Comparison of ENCODE assay signal across 12 cellular contexts in the genomic region with DNA sequence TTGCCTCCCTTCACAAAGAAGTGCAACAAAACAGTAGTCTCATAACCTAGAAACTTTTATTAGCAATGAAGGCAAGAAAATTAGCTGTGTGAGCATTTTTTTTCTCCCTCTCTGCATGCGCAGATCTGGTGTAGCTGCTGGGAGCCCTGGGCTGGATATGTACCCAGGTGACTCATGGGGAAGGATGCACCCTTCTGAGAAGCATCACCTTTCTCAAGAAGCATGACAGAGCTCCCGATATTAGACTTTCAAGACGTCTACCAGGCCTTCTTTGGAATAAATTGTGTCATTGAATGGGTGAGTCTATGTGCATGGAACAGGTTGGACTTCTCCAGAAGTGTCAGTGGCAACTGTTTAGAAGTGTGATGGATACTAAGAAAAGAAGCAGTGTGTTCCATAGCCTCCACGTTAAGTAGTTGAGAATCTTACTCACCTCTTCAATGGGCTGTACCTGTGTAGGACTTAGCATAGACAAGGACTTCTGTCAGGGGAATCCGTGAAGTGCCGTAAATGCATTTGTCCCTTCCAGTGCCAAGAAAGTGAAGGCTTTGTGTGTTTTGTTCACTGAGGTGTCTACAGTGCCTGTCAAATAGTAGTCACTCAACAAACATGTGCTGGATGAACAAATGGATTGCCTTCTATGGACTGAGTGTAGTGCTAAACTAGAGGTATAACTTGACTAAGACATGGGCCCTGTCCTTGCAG. TPM values are rescaled to one million over a fixed set of nuclear protein-coding genes. Genes with fewer than 3 reads are reported as not detected.
DNase-seq lines count a peak whose midpoint lies in the region; ATAC-seq lines count a peak whose summit lies in the region.
"Had no signal": no experiment of that assay in that cellular context is flagged by ENCODE, and none has a peak within 500 bp of the region (broad histone marks: within the 10 kb centered on the region; RNA-seq: fewer than 3 reads in every experiment).

No MANE protein-coding gene starts in this region.

- H3K4me3 Mint-ChIP-seq in activated CD8-positive, alpha-beta memory T cell treated with anti-CD3 and anti-CD28 coated beads, Interleukin-2, amount 10 ng/mL, durations not matched to agents 7 days and 5 days = no peak overlapping the region
- peak overlapping the region; percentile 83 for H3K4me3 Mint-ChIP-seq in activated T-helper 17 cell treated with anti-CD3 and anti-CD28 coated beads, Interleukin-2, amount 50 U/mL, for 72 hours
- H3K4me3 Mint-ChIP-seq: neural progenitor cell had no signal

- no peaks in the 10 kb centered on the region for H3K79me2 ChIP-seq in trophoblast cell (ENCODE audit: control insufficient read depth, insufficient read depth, low read length, poor library complexity)

- H3K36me3 Mint-ChIP-seq in activated CD8-positive, alpha-beta memory T cell treated with anti-CD3 and anti-CD28 coated beads, Interleukin-2, amount 10 ng/mL, durations not matched to agents 7 days and 5 days = peaks cover 8% of the 10 kb centered on the region
- no peaks in the 10 kb centered on the region for H3K36me3 Mint-ChIP-seq in activated T-helper 17 cell treated with anti-CD3 and anti-CD28 coated beads, Interleukin-2, amount 50 U/mL, for 72 hours (ENCODE audit: low read depth)
- H3K36me3 Mint-ChIP-seq: neural progenitor cell had no signal

- H3K79me1 ChIP-seq in trophoblast cell (ENCODE audit: low read length) = no peaks in the 10 kb centered on the region

- H3K23ac ChIP-seq in trophoblast cell (ENCODE audit: low read length) = no peak overlapping the region

- H3K36me3 ChIP-seq in trophoblast cell (ENCODE audit: control insufficient read depth in 1 of 2, insufficient read depth in 2 of 2, low read length in 2 of 2) = no peaks in the 10 kb centered on the region
- H3K36me3 ChIP-seq: left lung, neural progenitor cell had no signal

- H3K27ac Mint-ChIP-seq in activated CD8-positive, alpha-beta memory T cell treated with anti-CD3 and anti-CD28 coated beads, Interleukin-2, amount 10 ng/mL, durations not matched to agents 7 days and 5 days = peak overlapping the region; percentile 93
- peak overlapping the region; percentile 98 for H3K27ac Mint-ChIP-seq in activated T-helper 17 cell treated with anti-CD3 and anti-CD28 coated beads, Interleukin-2, amount 50 U/mL, for 72 hours
- H3K27ac Mint-ChIP-seq: neural progenitor cell had no signal

- no peaks in the 10 kb centered on the region for H3K9me3 ChIP-seq in trophoblast cell (ENCODE audit: insufficient read depth, low read depth, low read length)
- H3K9me3 ChIP-seq: left lung had no signal

- H2AFZ ChIP-seq in trophoblast cell (ENCODE audit: insufficient read depth, low read length, poor library complexity) = no peak overlapping the region
- H2AFZ ChIP-seq: neural progenitor cell had no signal

- H3K18ac ChIP-seq in trophoblast cell (ENCODE audit: low read length) = no peak overlapping the region

- no peak overlapping the region for H2AK5ac ChIP-seq in trophoblast cell (ENCODE audit: low read length)

- H3K27me3 ChIP-seq in trophoblast cell (ENCODE audit: insufficient read depth, low read length) = no peaks in the 10 kb centered on the region
- H3K27me3 ChIP-seq: left lung, neural progenitor cell had no signal

- H2BK5ac ChIP-seq in trophoblast cell (ENCODE audit: low read depth, low read length, poor library complexity) = no peak overlapping the region

- no peak overlapping the region for H3K14ac ChIP-seq in trophoblast cell (ENCODE audit: low read length)

- H3K27ac ChIP-seq in trophoblast cell (ENCODE audit: low read depth, low read length) = no peak overlapping the region
- H3K27ac ChIP-seq: left lung, neural progenitor cell had no signal

- CTCF ChIA-PET in activated CD8-positive, alpha-beta memory T cell treated with anti-CD3 and anti-CD28 coated beads, Interleukin-2, amount 10 ng/mL, durations not matched to agents 7 days and 5 days (lab: Charles Lee) = interaction anchor here (0.6 to 7.0 kb wide), 19 partner anchors 9 to 87 kb away, joined by 3 to 54 read pairs (median 4); a partner anchor contains a TSS

- no peak overlapping the region for H3K4me3 ChIP-seq in trophoblast cell (ENCODE audit: low read depth, low read length)
- H3K4me3 ChIP-seq: left lung, neural progenitor cell had no signal

- H3K4ac ChIP-seq in trophoblast cell (ENCODE audit: low read depth, low read length) = no peak overlapping the region

- H3K4me2 ChIP-seq in trophoblast cell (ENCODE audit: low read length) = no peak overlapping the region
- H3K4me2 ChIP-seq: neural progenitor cell had no signal

- no CpG with 5 or more reads among the region's 6 CpGs for WGBS in trophoblast cell (ENCODE audit: extremely low coverage, insufficient coverage, insufficient read length)

- peaks cover 4% of the 10 kb centered on the region for H3K9me3 Mint-ChIP-seq in activated CD8-positive, alpha-beta memory T cell treated with anti-CD3 and anti-CD28 coated beads, Interleukin-2, amount 10 ng/mL, durations not matched to agents 7 days and 5 days (ENCODE audit: low read depth)
- peaks cover 3% of the 10 kb centered on the region for H3K9me3 Mint-ChIP-seq in activated T-helper 17 cell treated with anti-CD3 and anti-CD28 coated beads, Interleukin-2, amount 50 U/mL, for 72 hours
- H3K9me3 Mint-ChIP-seq: neural progenitor cell had no signal

- DNase-seq in activated CD8-positive, alpha-beta memory T cell treated with anti-CD3 and anti-CD28 coated beads, Interleukin-2, amount 10 ng/mL, durations not matched to agents 7 days and 5 days = peak; percentile 54
- no peak for DNase-seq in activated CD8-positive, alpha-beta memory T cell treated with anti-CD3 and anti-CD28 coated beads for 24 hours
- peak in 1 of 2 donors; percentile 51 for DNase-seq in trophoblast cell
- peak; percentile 57 for DNase-seq in stimulated activated naive CD8-positive, alpha-beta T cell treated with anti-CD3 and anti-CD28 coated beads, Interleukin-15, Interleukin-2, amounts not matched to agents 100 U/mL and 50 U/mL, for 24 hours
- DNase-seq in SHP77 (lab: John Stamatoyannopoulos, UW) = no peak
- no peak for DNase-seq in HCEC 1CT
- no peak for DNase-seq in T1000 (lab: John Stamatoyannopoulos, UW)
- DNase-seq: DMS153, left lung, RPMI8226 had no signal

- H3K9ac ChIP-seq in trophoblast cell (ENCODE audit: low read length) = peak overlapping the region; percentile 26
- H3K9ac ChIP-seq: neural progenitor cell had no signal

- H2BK120ac ChIP-seq in trophoblast cell (ENCODE audit: insufficient read depth, low read length, poor library complexity) = no peak overlapping the region

- ATAC-seq in activated CD8-positive, alpha-beta memory T cell treated with anti-CD3 and anti-CD28 coated beads, Interleukin-2, amount 10 ng/mL, durations not matched to agents 7 days and 5 days = peak; percentile 27
- ATAC-seq in activated T-helper 17 cell treated with anti-CD3 and anti-CD28 coated beads, Interleukin-2, amount 50 U/mL, for 72 hours (replicated peaks) = peak; percentile 75
- peak; percentile 84 for ATAC-seq in stimulated activated naive CD8-positive, alpha-beta T cell treated with anti-CD3 and anti-CD28 coated beads, Interleukin-15, Interleukin-2, amounts not matched to agents 100 U/mL and 50 U/mL, for 24 hours
- ATAC-seq: left lung had no signal

- no peaks in the 10 kb centered on the region for H3K27me3 Mint-ChIP-seq in activated CD8-positive, alpha-beta memory T cell treated with anti-CD3 and anti-CD28 coated beads, Interleukin-2, amount 10 ng/mL, durations not matched to agents 7 days and 5 days
- no peaks in the 10 kb centered on the region for H3K27me3 Mint-ChIP-seq in activated T-helper 17 cell treated with anti-CD3 and anti-CD28 coated beads, Interleukin-2, amount 50 U/mL, for 72 hours

- no peak overlapping the region for H4K8ac ChIP-seq in trophoblast cell (ENCODE audit: low read depth, low read length)

- no peaks in the 10 kb centered on the region for H3K4me1 ChIP-seq in trophoblast cell (ENCODE audit: control insufficient read depth in 1 of 2, insufficient read depth in 2 of 2, low read length in 2 of 2)
- H3K4me1 ChIP-seq: left lung, neural progenitor cell had no signal

- H4K12ac ChIP-seq in trophoblast cell (ENCODE audit: low read depth, low read length) = no peak overlapping the region

- peaks cover 55% of the 10 kb centered on the region for H3K4me1 Mint-ChIP-seq in activated CD8-positive, alpha-beta memory T cell treated with anti-CD3 and anti-CD28 coated beads, Interleukin-2, amount 10 ng/mL, durations not matched to agents 7 days and 5 days
- H3K4me1 Mint-ChIP-seq in activated T-helper 17 cell treated with anti-CD3 and anti-CD28 coated beads, Interleukin-2, amount 50 U/mL, for 72 hours = peaks cover 49% of the 10 kb centered on the region

- H2BK12ac ChIP-seq in trophoblast cell (ENCODE audit: low read length) = no peak overlapping the region

- no peak overlapping the region for H4K91ac ChIP-seq in trophoblast cell (ENCODE audit: low read depth, low read length)

RNA-seq across cellular contexts. Expression of a gene that starts 47.7 kb away (rescaled TPM):
- 100 to 1,000 TPM; 143 to 202 TPM for total RNA-seq in activated CD8-positive, alpha-beta memory T cell treated with anti-CD3 and anti-CD28 coated beads, Interleukin-2, amount 10 ng/mL, durations not matched to agents 7 days and 5 days
- total RNA-seq in activated T-helper 17 cell treated with anti-CD3 and anti-CD28 coated beads, Interleukin-2, amount 50 U/mL, for 72 hours = 100 to 1,000 TPM; 118 to 164 TPM
- 19.6 and 22.1 TPM in 2 replicates for polyA plus RNA-seq in trophoblast cell (2013)

Comparison
In these comparisons a context has a peak if more than half of its experiments do, and no peak if none do; other contexts are left out.
1. DNase-seq: peak in activated CD8-positive, alpha-beta memory T cell treated with anti-CD3 and anti-CD28 coated beads, Interleukin-2, amount 10 ng/mL, durations not matched to agents 7 days and 5 days (single experiment) and stimulated activated naive CD8-positive, alpha-beta T cell treated with anti-CD3 and anti-CD28 coated beads, Interleukin-15, Interleukin-2, amounts not matched to agents 100 U/mL and 50 U/mL, for 24 hours (single experiment); none in activated CD8-positive, alpha-beta memory T cell treated with anti-CD3 and anti-CD28 coated beads for 24 hours (single experiment), SHP77 (0 of 2), HCEC 1CT (single experiment) and T1000 (single experiment).
2. ATAC-seq: peak in every context shown above with its lines; median percentile 84 in stimulated activated naive CD8-positive, alpha-beta T cell treated with anti-CD3 and anti-CD28 coated beads, Interleukin-15, Interleukin-2, amounts not matched to agents 100 U/mL and 50 U/mL, for 24 hours; 75 in activated T-helper 17 cell treated with anti-CD3 and anti-CD28 coated beads, Interleukin-2, amount 50 U/mL, for 72 hours; 27 in activated CD8-positive, alpha-beta memory T cell treated with anti-CD3 and anti-CD28 coated beads, Interleukin-2, amount 10 ng/mL, durations not matched to agents 7 days and 5 days.